ENCODE assay signal across 8 cellular contexts in genomic region chr7:23570592-23571200, GRCh38. TPM values are rescaled to one million over a fixed set of nuclear protein-coding genes. Genes with fewer than 3 reads are reported as not detected.
DNase-seq lines count a peak whose midpoint lies in the region; ATAC-seq and TF ChIP-seq lines count a peak whose summit lies in the region.

No MANE protein-coding gene starts in this region.

- no peak overlapping the region for H3K23ac ChIP-seq in trophoblast cell (ENCODE audit: low read length)

- H2AFZ ChIP-seq in MM.1S (ENCODE audit: low read length), result peak overlapping the region; percentile 33
- H2AFZ ChIP-seq in trophoblast cell (ENCODE audit: insufficient read depth, low read length, poor library complexity), result peak overlapping the region; percentile 56

- no peak overlapping the region for H3K4me2 ChIP-seq in MM.1S (ENCODE audit: low read depth, low read length)
- H3K4me2 ChIP-seq in trophoblast cell (ENCODE audit: low read length), result no peak overlapping the region

- H3K27ac ChIP-seq in MM.1S (ENCODE audit: low read length) (no peak overlapping the region), SJSA1 (no peak overlapping the region), trophoblast cell (ENCODE audit: low read depth, low read length) (no peak overlapping the region), upper lobe of right lung (no peak overlapping the region)

- no peak overlapping the region for H3K14ac ChIP-seq in trophoblast cell (ENCODE audit: low read length)

- H3K9me3 ChIP-seq in MM.1S (replicated peaks; ENCODE audit: insufficient read depth, low read length), result no peaks in the 10 kb centered on the region
- no peaks in the 10 kb centered on the region for H3K9me3 ChIP-seq in SJSA1 (replicated peaks)
- H3K9me3 ChIP-seq in trophoblast cell (ENCODE audit: insufficient read depth, low read depth, low read length), result no peaks in the 10 kb centered on the region
- H3K9me3 ChIP-seq in upper lobe of right lung, result no peaks in the 10 kb centered on the region

- peak; percentile 82 for DNase-seq in EH (ENCODE audit: low read depth)
- peak; percentile 71 for DNase-seq in MM.1S
- DNase-seq in SJSA1 (ENCODE audit: low read depth in 1 of 2, low spot score in 2 of 2), result peak; percentile 83 to 87
- DNase-seq in activated gamma-delta T cell treated with anti-CD3 and anti-CD28 coated beads, Interleukin-2, amount 50 U/mL, for 16 hours (ENCODE audit: low read depth), result peak; percentile 43
- DNase-seq in glomerular endothelial cell (ENCODE audit: extremely low read depth, low read depth, low spot score), result peak; percentile 60
- DNase-seq in trophoblast cell, result peak; percentile 59 to 87
- DNase-seq in upper lobe of right lung, result peak; percentile 75

- peak overlapping the region; percentile 20 for H4K12ac ChIP-seq in trophoblast cell (ENCODE audit: low read depth, low read length)

- no peaks in the 10 kb centered on the region for H3K4me1 ChIP-seq in MM.1S (ENCODE audit: low read length)
- H3K4me1 ChIP-seq in SJSA1 (replicated peaks), result peaks cover 4% of the 10 kb centered on the region; the same call in 1 of the 2 replicates
- H3K4me1 ChIP-seq in trophoblast cell (ENCODE audit: control insufficient read depth in 1 of 2, insufficient read depth in 2 of 2, low read length in 2 of 2), result no peaks in the 10 kb centered on the region
- no peaks in the 10 kb centered on the region for H3K4me1 ChIP-seq in upper lobe of right lung

- no peaks in the 10 kb centered on the region for H3K79me2 ChIP-seq in MM.1S (ENCODE audit: low read length)
- H3K79me2 ChIP-seq in trophoblast cell (ENCODE audit: control insufficient read depth, insufficient read depth, low read length, poor library complexity), result no peaks in the 10 kb centered on the region

- H3K27me3 ChIP-seq in MM.1S (replicated peaks; ENCODE audit: insufficient read depth, low read length) (no peaks in the 10 kb centered on the region), SJSA1 (replicated peaks) (peaks cover 3% of the 10 kb centered on the region), trophoblast cell (ENCODE audit: insufficient read depth, low read length) (no peaks in the 10 kb centered on the region), upper lobe of right lung (peaks cover 6% of the 10 kb centered on the region)

- peak; percentile 85 for ATAC-seq in GM21825 (IDR thresholded peaks at IDR 0.05; ENCODE audit: unreplicated experiment)
- peak; percentile 99 for ATAC-seq in upper lobe of right lung

- H3K79me1 ChIP-seq in trophoblast cell (ENCODE audit: low read length), result no peaks in the 10 kb centered on the region

- no peaks in the 10 kb centered on the region for H4K20me1 ChIP-seq in MM.1S (ENCODE audit: insufficient read depth, low read length)

- no peak overlapping the region for H3K4me3 ChIP-seq in MM.1S (ENCODE audit: low read length)
- no peak overlapping the region for H3K4me3 ChIP-seq in SJSA1
- H3K4me3 ChIP-seq in trophoblast cell (ENCODE audit: low read depth, low read length), result no peak overlapping the region
- H3K4me3 ChIP-seq in upper lobe of right lung, result no peak overlapping the region

- intact Hi-C loops in upper lobe of right lung (cut with DNase I), result loop anchor here (5.0 kb wide), 1 partner anchor 142 kb away; the partner anchor contains the start of gene STK31

- H2BK5ac ChIP-seq in trophoblast cell (ENCODE audit: low read depth, low read length, poor library complexity), result no peak overlapping the region

- H3F3A ChIP-seq in MM.1S (ENCODE audit: insufficient read depth, low read length), result no peaks in the 10 kb centered on the region

- WGBS in trophoblast cell (ENCODE audit: extremely low coverage, insufficient coverage, insufficient read length), result no CpG with 5 or more reads among the region's 5 CpGs

- H3K18ac ChIP-seq in trophoblast cell (ENCODE audit: low read length), result no peak overlapping the region

- peak overlapping the region; percentile 33 for H2BK12ac ChIP-seq in trophoblast cell (ENCODE audit: low read length)

- H3K9me2 ChIP-seq in MM.1S (replicated peaks; ENCODE audit: insufficient read depth, low read length), result no peaks in the 10 kb centered on the region

- H3K9ac ChIP-seq in MM.1S (ENCODE audit: low read length) (no peak overlapping the region), trophoblast cell (ENCODE audit: low read length) (no peak overlapping the region)

- H3K36me3 ChIP-seq in MM.1S (replicated peaks; ENCODE audit: insufficient read depth, low read length) (no peaks in the 10 kb centered on the region), SJSA1 (no peaks in the 10 kb centered on the region), trophoblast cell (ENCODE audit: control insufficient read depth in 1 of 2, insufficient read depth in 2 of 2, low read length in 2 of 2) (no peaks in the 10 kb centered on the region), upper lobe of right lung (no peaks in the 10 kb centered on the region)

- no peak overlapping the region for H4K8ac ChIP-seq in trophoblast cell (ENCODE audit: low read depth, low read length)

- TF ChIP-seq CTCF in MM.1S (IDR thresholded peaks at IDR 0.05; ENCODE audit: low read length) (peak; percentile 87), upper lobe of right lung (IDR thresholded peaks at IDR 0.05) (peak; percentile 87)

- H2BK120ac ChIP-seq in trophoblast cell (ENCODE audit: insufficient read depth, low read length, poor library complexity), result no peak overlapping the region

- H2AK5ac ChIP-seq in trophoblast cell (ENCODE audit: low read length), result no peak overlapping the region

- H3K4ac ChIP-seq in trophoblast cell (ENCODE audit: low read depth, low read length), result no peak overlapping the region

- H4K91ac ChIP-seq in trophoblast cell (ENCODE audit: low read depth, low read length), result no peak overlapping the region

RNA-seq across cellular contexts. Expression of gene CCDC126, which starts 26.5 kb away (rescaled TPM):
- total RNA-seq in SJSA1 (2014; rRNA removed; shearing (Covaris generic)), result 34.7 and 52.1 TPM in 2 replicates
- 9.7 and 15.6 TPM in 2 replicates for total RNA-seq in glomerular endothelial cell
- polyA plus RNA-seq in trophoblast cell (2013), result 25.2 and 26.2 TPM in 2 replicates
- total RNA-seq in upper lobe of right lung, result 14.4 TPM

RNA-seq across cellular contexts. Expression of gene TRA2A, which starts 38.9 kb away (rescaled TPM):
- 21.1 and 29.0 TPM in 2 replicates for total RNA-seq in SJSA1 (2014; rRNA removed; shearing (Covaris generic))
- total RNA-seq in glomerular endothelial cell (29.8 and 36.2 TPM in 2 replicates), upper lobe of right lung (71.6 TPM)
- 66.4 and 67.4 TPM in 2 replicates for polyA plus RNA-seq in trophoblast cell (2013)
